Comparison of ENCODE assay signal across 1 cellular context in genomic region chrX:63560601-63561218, GRCh38.
TF ChIP-seq lines count a peak whose summit lies in the region.

No MANE protein-coding gene starts in this region.

TF ChIP-seq in GM12878, 131 proteins besides CTCF, POLR2A, EP300 and RAD21 (continued from another document):
- TF ChIP-seq BCLAF1 (IDR thresholded peaks at IDR 0.05), result no peak
- no peak for TF ChIP-seq REST (IDR thresholded peaks at IDR 0.05; ENCODE audit: low read depth, low read length)
- TF ChIP-seq ZBTB40 (IDR thresholded peaks at IDR 0.05; ENCODE audit: borderline replicate concordance), result peak; percentile 77; the same call in 1 of the 2 replicates
- no peak for TF ChIP-seq TCF7 (IDR thresholded peaks at IDR 0.05; ENCODE audit: borderline replicate concordance)
- TF ChIP-seq MTA2 (IDR thresholded peaks at IDR 0.05; ENCODE audit: low read depth), result no peak
- TF ChIP-seq MEF2A (IDR thresholded peaks at IDR 0.05; ENCODE audit: insufficient read depth, low read depth, low read length), result no peak
